Comparison of ENCODE assay signal across 8 cellular contexts in genomic region chr2:197803033-197803444, GRCh38. TPM values are rescaled to one million over a fixed set of nuclear protein-coding genes. Genes with fewer than 3 reads are reported as not detected.
DNase-seq lines count a peak whose midpoint lies in the region; ATAC-seq and TF ChIP-seq lines count a peak whose summit lies in the region.

No MANE protein-coding gene starts in this region.

- no peak overlapping the region for H3K27ac Mint-ChIP-seq in natural killer cell

- intact Hi-C loops in esophagus muscularis mucosa (cut with DNase I), result loop anchor here (2.0 to 10.0 kb wide), 4 partner anchors 152 to 494 kb away; no protein-coding TSS in a partner anchor
- intact Hi-C loops in natural killer cell (cut with micrococcal nuclease), result loop anchor here (1.0 kb wide), 3 partner anchors 251 to 493 kb away; no protein-coding TSS in a partner anchor
- intact Hi-C loops in posterior vena cava (cut with DNase I), result loop anchor here (2.0 to 5.0 kb wide), 3 partner anchors 324 to 494 kb away; no protein-coding TSS in a partner anchor

- 17% methylated on average over 2 of the region's 2 CpGs for WGBS in esophagus muscularis mucosa

- H3K4me3 ChIP-seq in esophagus muscularis mucosa, result peak overlapping the region in 2 of 4 donors; percentile 5 to 8

- H3K36me3 Mint-ChIP-seq in natural killer cell, result no peaks in the 10 kb centered on the region

- ATAC-seq in GM21360 (IDR thresholded peaks at IDR 0.05; ENCODE audit: unreplicated experiment), result peak; percentile 40
- ATAC-seq in natural killer cell, result peak in 1 of 3 donors; percentile 43
- no peak for ATAC-seq in GM19324 (IDR thresholded peaks at IDR 0.05; ENCODE audit: low FRiP score, unreplicated experiment)

- H3K9me3 ChIP-seq in esophagus muscularis mucosa, result no peaks in the 10 kb centered on the region

- peaks cover 13 to 17% of the 10 kb centered on the region in 2 donors for H3K4me1 Mint-ChIP-seq in natural killer cell

- H3K4me1 ChIP-seq in esophagus muscularis mucosa, result peaks cover 7 to 36% (median 22%) of the 10 kb centered on the region in 4 donors

- peak overlapping the region; percentile 9 to 91 (median 90) for H3K27ac ChIP-seq in esophagus muscularis mucosa (replicated peaks in 1 of 4)

- peak; percentile 67 for TF ChIP-seq CTCF in LNCAP (IDR thresholded peaks at IDR 0.05)
- TF ChIP-seq CTCF in esophagus muscularis mucosa (IDR thresholded peaks at IDR 0.05), result peak; percentile 76 to 87 (median 84)
- TF ChIP-seq CTCF in natural killer cell (IDR thresholded peaks at IDR 0.05), result peak; percentile 30

- H3K4me3 Mint-ChIP-seq in natural killer cell, result peak overlapping the region; percentile 52

- DNase-seq in DMS114 treated with DMSO at 0.1 percent for 48 hours (lab: John Stamatoyannopoulos, UW; ENCODE audit: unreplicated experiment), result peak; percentile 58
- DNase-seq in T-helper 1 cell, result peak in 3 of 5 donors; percentile 12 to 51 (median 17)
- DNase-seq in esophagus muscularis mucosa (ENCODE audit: extremely low spot score), result no peak
- DNase-seq in natural killer cell, result no peak
- DNase-seq in posterior vena cava (ENCODE audit: low spot score), result no peak

- no peaks in the 10 kb centered on the region for H3K27me3 ChIP-seq in esophagus muscularis mucosa

- H3K36me3 ChIP-seq in esophagus muscularis mucosa, result no peaks in the 10 kb centered on the region

- TF ChIP-seq POLR2A in esophagus muscularis mucosa (IDR thresholded peaks at IDR 0.05; ENCODE audit: low read depth), result no peak

- no peaks in the 10 kb centered on the region for H3K9me3 Mint-ChIP-seq in natural killer cell

- TF ChIP-seq EP300 in esophagus muscularis mucosa (IDR thresholded peaks at IDR 0.05), result no peak

- H3K27me3 Mint-ChIP-seq in natural killer cell (ENCODE audit: low read depth in 2 of 2), result peaks cover 47 to 82% of the 10 kb centered on the region in 2 donors

RNA-seq across cellular contexts. Expression of gene PLCL1, which starts 1.4 kb away (rescaled TPM):
- total RNA-seq in esophagus muscularis mucosa (10 to 100 TPM; 67.3 to 86.2 (median 79.2) TPM), natural killer cell (1 to 10 TPM in 2 of 3 donors, under 1 TPM in 1; 0.86 to 2.8 (median 1.1) TPM), posterior vena cava (1 to 10 TPM; 6.9 to 7.5 TPM)

RNA-seq across cellular contexts. Expression of gene BOLL, which starts 17.9 kb away (rescaled TPM):
- total RNA-seq in esophagus muscularis mucosa (not detected), natural killer cell (not detected), posterior vena cava (not detected)

Comparison
In these comparisons a context has a peak if more than half of its experiments do, and no peak if none do; other contexts are left out.
1. DNase-seq: peak in DMS114 treated with DMSO at 0.1 percent for 48 hours (single experiment) and T-helper 1 cell (3 of 5); none in esophagus muscularis mucosa (single experiment), natural killer cell (single experiment) and posterior vena cava (single experiment).
2. CTCF ChIP-seq: peak in every context shown above with its lines; median percentile 84 in esophagus muscularis mucosa; 67 in LNCAP; 30 in natural killer cell.
3. RNA of gene PLCL1, which starts 1.4 kb away (total RNA-seq): 67.3 to 86.2 TPM in esophagus muscularis mucosa; 6.9 to 7.5 TPM in posterior vena cava and 0.86 to 2.8 TPM in natural killer cell; every median in the first group is over 4 times any median in the second.